20 cellular contexts compared by ENCODE assay signal in genomic region chr6:53828215-53828614, GRCh38. TPM values are rescaled to one million over a fixed set of nuclear protein-coding genes. Genes with fewer than 3 reads are reported as not detected.
DNase-seq lines count a peak whose midpoint lies in the region; ATAC-seq and TF ChIP-seq lines count a peak whose summit lies in the region.
"Had no signal": no experiment of that assay in that cellular context is flagged by ENCODE, and none has a peak within 500 bp of the region (broad histone marks: within the 10 kb centered on the region; RNA-seq: fewer than 3 reads in every experiment).

No MANE protein-coding gene starts in this region.

- no peak overlapping the region for H3K27ac ChIP-seq in heart left ventricle
- H3K27ac ChIP-seq in right atrium auricular region, result no peak overlapping the region
- no peak overlapping the region for H3K27ac ChIP-seq in foreskin keratinocyte
- peak overlapping the region; percentile 16 to 38 for H3K27ac ChIP-seq in thoracic aorta
- H3K27ac ChIP-seq: A549, esophagus muscularis mucosa, gastrocnemius medialis had no signal

- TF ChIP-seq CTCF in heart left ventricle (IDR thresholded peaks at IDR 0.05) (no peak), right atrium auricular region (IDR thresholded peaks at IDR 0.05) (no peak), foreskin keratinocyte (conservative IDR thresholded peaks at IDR 0.05) (no peak), thoracic aorta (IDR thresholded peaks at IDR 0.05) (no peak)

- H3K9me3 ChIP-seq in heart left ventricle, result no peaks in the 10 kb centered on the region
- H3K9me3 ChIP-seq in right atrium auricular region, result no peaks in the 10 kb centered on the region
- H3K9me3 ChIP-seq in thoracic aorta, result no peaks in the 10 kb centered on the region
- H3K9me3 ChIP-seq: A549, ascending aorta, esophagus muscularis mucosa, gastrocnemius medialis had no signal

- ATAC-seq in heart left ventricle, result peak in 3 of 4 donors; percentile 13 to 53 (median 33)
- ATAC-seq in foreskin keratinocyte, result peak; percentile 45
- no peak for ATAC-seq in thoracic aorta (ENCODE audit: insufficient number of reproducible peaks, low FRiP score, low read depth)
- ATAC-seq in HG02798 (IDR thresholded peaks at IDR 0.05; ENCODE audit: poor library complexity, unreplicated experiment), result no peak
- ATAC-seq: A549; activated CD4-positive, alpha-beta T cell treated with anti-CD3 and anti-CD28 coated beads for 36 hours; gastrocnemius medialis; stimulated activated naive CD8-positive, alpha-beta T cell treated with anti-CD3 and anti-CD28 coated beads, Interleukin-15, amount 100 ng/mL, for 72 hours had no signal

- no peaks in the 10 kb centered on the region for H3K36me3 ChIP-seq in heart left ventricle
- H3K36me3 ChIP-seq in right atrium auricular region, result no peaks in the 10 kb centered on the region
- H3K36me3 ChIP-seq in thoracic aorta, result no peaks in the 10 kb centered on the region
- H3K36me3 ChIP-seq: ascending aorta, esophagus muscularis mucosa, gastrocnemius medialis had no signal

- intact Hi-C loops in heart left ventricle (cut with DNase I), result no loop called here

- H3K4me1 ChIP-seq in heart left ventricle (peaks cover 0 to 38% (median 0%) of the 10 kb centered on the region in 12 donors), right atrium auricular region (peaks cover 0 to 7% of the 10 kb centered on the region in 2 donors), foreskin keratinocyte (peaks cover 57% of the 10 kb centered on the region), thoracic aorta (ENCODE audit: control insufficient read depth in 1 of 2, low read depth in 2 of 2) (peaks cover 29 to 81% of the 10 kb centered on the region in 2 donors)
- H3K4me1 ChIP-seq: gastrocnemius medialis had no signal

- WGBS in heart left ventricle, 4 donors, result 51 to 84% (median 69%) methylated on average over 2 of the region's 2 CpGs

- H3K4me3 ChIP-seq in heart left ventricle (no peak overlapping the region), right atrium auricular region (no peak overlapping the region), thoracic aorta (no peak overlapping the region)
- H3K4me3 ChIP-seq: A549, ascending aorta, esophagus muscularis mucosa, gastrocnemius medialis had no signal

- DNase-seq in heart left ventricle (no peak), right atrium auricular region (ENCODE audit: low spot score) (no peak), NCI-H82 treated with DMSO at 0.1 percent for 48 hours (lab: John Stamatoyannopoulos, UW; ENCODE audit: unreplicated experiment) (peak; percentile 35), foreskin keratinocyte (no peak), thoracic aorta (ENCODE audit: low spot score) (no peak), UCSD-AML1 (lab: John Stamatoyannopoulos, UW; ENCODE audit: unreplicated experiment) (no peak)
- DNase-seq in NK-92 treated with Interleukin-12 subunit alpha and Interleukin-12 subunit beta, amount 100 ng/mL, for 24 hours (lab: John Stamatoyannopoulos, UW), result no peak
- DNase-seq: activated CD4-positive, alpha-beta T cell treated with anti-CD3 and anti-CD28 coated beads for 36 hours; COR-L47; effector memory CD4-positive, alpha-beta T cell; gastrocnemius medialis; islet precursor cell; MM.1S; NCI-H1436; NCI-H526; stimulated activated naive CD8-positive, alpha-beta T cell treated with anti-CD3 and anti-CD28 coated beads, Interleukin-15, amount 100 ng/mL, for 72 hours had no signal

- TF ChIP-seq POLR2A in heart left ventricle (IDR thresholded peaks at IDR 0.05), result no peak

- H3K27me3 ChIP-seq in heart left ventricle, result no peaks in the 10 kb centered on the region
- H3K27me3 ChIP-seq in right atrium auricular region, result no peaks in the 10 kb centered on the region
- no peaks in the 10 kb centered on the region for H3K27me3 ChIP-seq in foreskin keratinocyte
- H3K27me3 ChIP-seq in thoracic aorta (replicated peaks; ENCODE audit: insufficient read depth), result no peaks in the 10 kb centered on the region
- H3K27me3 ChIP-seq: ascending aorta, esophagus muscularis mucosa, gastrocnemius medialis had no signal

RNA-seq across cellular contexts. Expression of gene LRRC1, which starts 33.4 kb away (rescaled TPM):
- 10 to 100 TPM in 1 of 9 donors, 1 to 10 TPM in 8; 1.2 to 11.2 (median 3.6) TPM for total RNA-seq in heart left ventricle
- 1 to 10 TPM; 2.0 to 2.5 TPM for polyA plus RNA-seq in heart left ventricle
- 1 to 10 TPM; 5.3 to 6.1 TPM for total RNA-seq in right atrium auricular region
- 22.5 and 23.6 TPM in 2 replicates for total RNA-seq in foreskin keratinocyte
- polyA plus RNA-seq in foreskin keratinocyte, result 9.2 and 10.7 TPM in 2 replicates
- 10 to 100 TPM; 18.5 to 22.8 TPM for total RNA-seq in thoracic aorta

Comparison
In these comparisons a context has a peak if more than half of its experiments do, and no peak if none do; other contexts are left out.
1. ATAC-seq: peak in heart left ventricle (3 of 4) and foreskin keratinocyte (single experiment); none in thoracic aorta (single experiment) and HG02798 (single experiment).
2. H3K27ac ChIP-seq: peak in thoracic aorta (2 of 2); none in heart left ventricle (0 of 12), right atrium auricular region (0 of 2) and foreskin keratinocyte (single experiment).